ENCODE assay signal across 1 cellular context in genomic region chr1:230102472-230102871, GRCh38.
TF ChIP-seq lines count a peak whose summit lies in the region.

No MANE protein-coding gene starts in this region.

TF ChIP-seq in HEK293, 187 proteins besides CTCF, POLR2A, EP300 and RAD21 (continued from another document):
- TF ChIP-seq YY1 (tag by site-specific recombination; IDR thresholded peaks at IDR 0.05) (no peak), ZNF585B (tag by site-specific recombination; IDR thresholded peaks at IDR 0.05) (no peak), ZNF530 (tag by site-specific recombination; IDR thresholded peaks at IDR 0.05; ENCODE audit: low read depth) (no peak), KLF1 (tag by site-specific recombination; IDR thresholded peaks at IDR 0.05) (no peak), SP2 (tag by site-specific recombination; IDR thresholded peaks at IDR 0.05) (no peak), ZNF843 (tag by site-specific recombination; IDR thresholded peaks at IDR 0.05) (peak; percentile 55; the same call in 1 of the 2 replicates), ZEB2 (tag by site-specific recombination; IDR thresholded peaks at IDR 0.05) (0 out of 2 replicates have a peak, but pooled peaks have one; percentile 28), ZIC2 (tag by site-specific recombination; IDR thresholded peaks at IDR 0.05) (no peak), ZNF19 (tag by site-specific recombination; IDR thresholded peaks at IDR 0.05; ENCODE audit: low read depth) (no peak)
- TF ChIP-seq, protein P1, sequence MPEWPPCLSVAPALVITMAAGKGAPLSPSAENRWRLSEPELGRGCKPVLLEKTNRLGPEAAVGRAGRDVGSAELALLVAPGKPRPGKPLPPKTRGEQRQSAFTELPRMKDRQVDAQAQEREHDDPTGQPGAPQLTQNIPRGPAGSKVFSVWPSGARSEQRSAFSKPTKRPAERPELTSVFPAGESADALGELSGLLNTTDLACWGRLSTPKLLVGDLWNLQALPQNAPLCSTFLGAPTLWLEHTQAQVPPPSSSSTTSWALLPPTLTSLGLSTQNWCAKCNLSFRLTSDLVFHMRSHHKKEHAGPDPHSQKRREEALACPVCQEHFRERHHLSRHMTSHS (tag by site-specific recombination; IDR thresholded peaks at IDR 0.05), result no peak
